ENCODE assay signal across 38 cellular contexts in the genomic region with DNA sequence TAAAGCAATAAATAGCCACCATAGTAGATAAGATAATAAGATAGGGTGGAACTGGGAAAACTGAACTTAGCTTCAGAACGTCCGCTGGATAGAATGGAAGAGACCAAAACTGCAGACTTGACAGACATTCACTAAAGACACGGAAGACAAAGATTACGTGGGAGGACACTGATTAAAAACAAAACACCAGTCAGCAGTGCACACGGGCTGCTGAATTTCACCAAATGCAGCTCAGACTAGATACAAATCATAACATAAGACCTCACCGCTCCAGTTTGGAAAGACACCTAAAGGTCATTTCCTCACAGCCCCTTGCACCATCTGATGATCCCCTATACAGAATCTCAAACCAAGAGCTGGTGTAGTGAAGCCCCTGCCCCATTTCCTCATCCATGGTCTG. TPM values are rescaled to one million over a fixed set of nuclear protein-coding genes. Genes with fewer than 3 reads are reported as not detected.
"Had no signal": no experiment of that assay in that cellular context is flagged by ENCODE, and none has a peak within 500 bp of the region (broad histone marks: within the 10 kb centered on the region; RNA-seq: fewer than 3 reads in every experiment).

No MANE protein-coding gene starts in this region.

- H3K4me3 ChIP-seq: ascending aorta had no signal

- H3K4me3 Mint-ChIP-seq: activated B cell treated with CpG ODN at 0.5 μM for 24 hours; activated CD4-positive, alpha-beta T cell treated with anti-CD3 and anti-CD28 coated beads, Interleukin-2, amount 10 ng/mL, durations not matched to agents 24 days and 14 days; activated CD8-positive, alpha-beta T cell treated with anti-CD3 and anti-CD28 coated beads for 36 hours; activated naive CD4-positive, alpha-beta T cell treated with anti-CD3 and anti-CD28 coated beads, Interleukin-2, amount 10 ng/mL, durations not matched to agents 7 days and 5 days; activated naive CD4-positive, alpha-beta T cell treated with anti-CD3 and anti-CD28 coated beads, Interleukin-2, amount 50 U/mL, for 24 hours; activated naive CD8-positive, alpha-beta T cell; activated naive CD8-positive, alpha-beta T cell treated with anti-CD3 and anti-CD28 coated beads, Interleukin-2, amount 10 ng/mL, durations not matched to agents 7 days and 5 days; activated naive CD8-positive, alpha-beta T cell treated with anti-CD3 and anti-CD28 coated beads, Interleukin-2, amount 50 U/mL, for 24 hours; activated T-cell treated with anti-CD3 and anti-CD28 coated beads, Interleukin-2, amount 50 U/mL, for 4 hours; activated T-cell treated with anti-CD3 and anti-CD28 coated beads, Interleukin-2, amount 50 U/mL, for 72 hours; activated T-helper 1 cell treated with anti-CD3 and anti-CD28 coated beads, Interleukin-12 subunit alpha, Interleukin-12 subunit beta, Interleukin-2, Interleukin-4 antibody, amounts not matched to agents 30 ng/mL and 10 ng/mL and 1 ng/mL, durations not matched to agents 14 hours and 24 hours and 36 hours; brain; T-helper 1 cell treated with Interleukin-12 subunit alpha and Interleukin-12 subunit beta and Interleukin-4 antibody, amounts not matched to agents 30 μg/mL and 1 μg/mL, for 36 hours; T-helper 2 cell treated with Interferon-gamma antibody and Interleukin-4, amounts not matched to agents 5 μg/mL and 100 μg/mL, for 36 hours had no signal

- H3K9me3 Mint-ChIP-seq: activated B cell treated with CpG ODN at 0.5 μM for 24 hours; activated CD4-positive, alpha-beta T cell treated with anti-CD3 and anti-CD28 coated beads, Interleukin-2, amount 10 ng/mL, durations not matched to agents 24 days and 14 days; activated CD8-positive, alpha-beta T cell treated with anti-CD3 and anti-CD28 coated beads for 36 hours; activated naive CD4-positive, alpha-beta T cell treated with anti-CD3 and anti-CD28 coated beads, Interleukin-2, amount 10 ng/mL, durations not matched to agents 7 days and 5 days; activated naive CD4-positive, alpha-beta T cell treated with anti-CD3 and anti-CD28 coated beads, Interleukin-2, amount 50 U/mL, for 24 hours; activated naive CD8-positive, alpha-beta T cell treated with anti-CD3 and anti-CD28 coated beads, Interleukin-2, amount 10 ng/mL, durations not matched to agents 7 days and 5 days; activated naive CD8-positive, alpha-beta T cell treated with anti-CD3 and anti-CD28 coated beads, Interleukin-2, amount 50 U/mL, for 24 hours; activated T-cell treated with anti-CD3 and anti-CD28 coated beads, Interleukin-2, amount 50 U/mL, for 4 hours; activated T-cell treated with anti-CD3 and anti-CD28 coated beads, Interleukin-2, amount 50 U/mL, for 72 hours; activated T-helper 1 cell treated with anti-CD3 and anti-CD28 coated beads, Interleukin-12 subunit alpha, Interleukin-12 subunit beta, Interleukin-2, Interleukin-4 antibody, amounts not matched to agents 30 ng/mL and 10 ng/mL and 1 ng/mL, durations not matched to agents 14 hours and 24 hours and 36 hours; activated T-helper 2 cell treated with anti-CD3 and anti-CD28 coated beads, Interferon-gamma antibody, Interleukin-2, Interleukin-4, amounts not matched to agents 10 μg/mL and 5 μg/mL and 100 μg/mL, durations not matched to agents 14 hours and 24 hours and 36 hours; brain; T-helper 1 cell treated with Interleukin-12 subunit alpha and Interleukin-12 subunit beta and Interleukin-4 antibody, amounts not matched to agents 30 μg/mL and 1 μg/mL, for 36 hours; T-helper 2 cell treated with Interferon-gamma antibody and Interleukin-4, amounts not matched to agents 5 μg/mL and 100 μg/mL, for 36 hours had no signal

- H3K27ac Mint-ChIP-seq: activated B cell treated with CpG ODN at 0.5 μM for 24 hours; activated CD4-positive, alpha-beta T cell treated with anti-CD3 and anti-CD28 coated beads, Interleukin-2, amount 10 ng/mL, durations not matched to agents 24 days and 14 days; activated CD8-positive, alpha-beta T cell treated with anti-CD3 and anti-CD28 coated beads for 36 hours; activated naive CD4-positive, alpha-beta T cell treated with anti-CD3 and anti-CD28 coated beads, Interleukin-2, amount 10 ng/mL, durations not matched to agents 7 days and 5 days; activated naive CD4-positive, alpha-beta T cell treated with anti-CD3 and anti-CD28 coated beads, Interleukin-2, amount 50 U/mL, for 24 hours; activated naive CD8-positive, alpha-beta T cell; activated naive CD8-positive, alpha-beta T cell treated with anti-CD3 and anti-CD28 coated beads, Interleukin-2, amount 10 ng/mL, durations not matched to agents 7 days and 5 days; activated naive CD8-positive, alpha-beta T cell treated with anti-CD3 and anti-CD28 coated beads, Interleukin-2, amount 50 U/mL, for 24 hours; activated T-cell treated with anti-CD3 and anti-CD28 coated beads, Interleukin-2, amount 50 U/mL, for 72 hours; activated T-helper 1 cell treated with anti-CD3 and anti-CD28 coated beads, Interleukin-12 subunit alpha, Interleukin-12 subunit beta, Interleukin-2, Interleukin-4 antibody, amounts not matched to agents 30 ng/mL and 10 ng/mL and 1 ng/mL, durations not matched to agents 14 hours and 24 hours and 36 hours; activated T-helper 2 cell treated with anti-CD3 and anti-CD28 coated beads, Interferon-gamma antibody, Interleukin-2, Interleukin-4, amounts not matched to agents 10 μg/mL and 5 μg/mL and 100 μg/mL, durations not matched to agents 14 hours and 24 hours and 36 hours; brain; T-helper 1 cell treated with Interleukin-12 subunit alpha and Interleukin-12 subunit beta and Interleukin-4 antibody, amounts not matched to agents 30 μg/mL and 1 μg/mL, for 36 hours; T-helper 2 cell treated with Interferon-gamma antibody and Interleukin-4, amounts not matched to agents 5 μg/mL and 100 μg/mL, for 36 hours had no signal

- H3K36me3 ChIP-seq: ascending aorta had no signal

- FAIRE-seq: TTC549 had no signal

- H3K4me1 Mint-ChIP-seq: activated B cell treated with CpG ODN at 0.5 μM for 24 hours; activated CD4-positive, alpha-beta T cell treated with anti-CD3 and anti-CD28 coated beads, Interleukin-2, amount 10 ng/mL, durations not matched to agents 24 days and 14 days; activated naive CD4-positive, alpha-beta T cell treated with anti-CD3 and anti-CD28 coated beads, Interleukin-2, amount 10 ng/mL, durations not matched to agents 7 days and 5 days; activated naive CD4-positive, alpha-beta T cell treated with anti-CD3 and anti-CD28 coated beads, Interleukin-2, amount 50 U/mL, for 24 hours; activated naive CD8-positive, alpha-beta T cell treated with anti-CD3 and anti-CD28 coated beads, Interleukin-2, amount 10 ng/mL, durations not matched to agents 7 days and 5 days; activated naive CD8-positive, alpha-beta T cell treated with anti-CD3 and anti-CD28 coated beads, Interleukin-2, amount 50 U/mL, for 24 hours; brain had no signal

- H3K36me3 Mint-ChIP-seq: activated naive CD4-positive, alpha-beta T cell treated with anti-CD3 and anti-CD28 coated beads, Interleukin-2, amount 10 ng/mL, durations not matched to agents 7 days and 5 days; activated naive CD4-positive, alpha-beta T cell treated with anti-CD3 and anti-CD28 coated beads, Interleukin-2, amount 50 U/mL, for 24 hours; activated naive CD8-positive, alpha-beta T cell; activated naive CD8-positive, alpha-beta T cell treated with anti-CD3 and anti-CD28 coated beads, Interleukin-2, amount 10 ng/mL, durations not matched to agents 7 days and 5 days; brain had no signal

- DNase-seq: activated B cell treated with CpG ODN at 0.5 μM for 24 hours; activated CD4-positive, alpha-beta T cell treated with anti-CD3 and anti-CD28 coated beads for 4 hours; activated CD4-positive, alpha-beta T cell treated with anti-CD3 and anti-CD28 coated beads, Interleukin-2, amount 10 ng/mL, durations not matched to agents 24 days and 14 days; activated CD4-positive, alpha-beta T cell treated with anti-CD3 and anti-CD28 coated beads, Interleukin-2, amount 50 U/mL, for 1 hour; activated CD4-positive, alpha-beta T cell treated with anti-CD3 and anti-CD28 coated beads, Interleukin-2, amount 50 U/mL, for 4 hours; activated CD4-positive, CD25-positive, alpha-beta regulatory T cell treated with anti-CD3 and anti-CD28 coated beads, Interleukin-2, amount 50 U/mL, for 72 hours; activated CD8-positive, alpha-beta memory T cell treated with anti-CD3 and anti-CD28 coated beads, Interleukin-2, amount 50 U/mL, for 4 hours; activated CD8-positive, alpha-beta T cell treated with anti-CD3 and anti-CD28 coated beads for 36 hours; activated effector memory CD4-positive, alpha-beta T cell treated with Interleukin-2 at 50 U/mL for 16 hours; activated gamma-delta T cell; activated naive CD4-positive, alpha-beta T cell treated with anti-CD3 and anti-CD28 coated beads, Interleukin-2, amount 10 ng/mL, durations not matched to agents 7 days and 5 days; activated naive CD4-positive, alpha-beta T cell treated with Interleukin-2 at 50 U/mL for 16 hours; activated naive CD8-positive, alpha-beta T cell treated with anti-CD3 and anti-CD28 coated beads, Interleukin-2, amount 10 ng/mL, durations not matched to agents 7 days and 5 days; activated naive CD8-positive, alpha-beta T cell treated with anti-CD3 and anti-CD28 coated beads, Interleukin-2, amount 50 U/mL, for 24 hours; activated T-cell treated with anti-CD3 and anti-CD28 coated beads for 4 hours; activated T-cell treated with anti-CD3 and anti-CD28 coated beads, Interleukin-2, amount 50 U/mL, for 1 hour; activated T-cell treated with anti-CD3 and anti-CD28 coated beads, Interleukin-2, amount 50 U/mL, for 4 hours; activated T-cell treated with anti-CD3 and anti-CD28 coated beads, Interleukin-2, amount 50 U/mL, for 72 hours; amygdala; anterior cingulate cortex; central memory CD4-positive, alpha-beta T cell; cerebellar nuclear complex; SW 1271; T-helper 1 cell; T-helper 2 cell; T-helper 9 cell had no signal

- H3K27me3 ChIP-seq: ascending aorta had no signal

RNA-seq across cellular contexts. Expression of gene OR2Y1, which starts 2.9 kb away (rescaled TPM):
- total RNA-seq: activated B cell treated with CpG ODN at 0.5 μM for 24 hours; activated CD4-positive, alpha-beta T cell treated with anti-CD3 and anti-CD28 coated beads, Interleukin-2, amount 10 ng/mL, durations not matched to agents 24 days and 14 days; activated CD8-positive, alpha-beta memory T cell treated with anti-CD3 and anti-CD28 coated beads for 36 hours; activated CD8-positive, alpha-beta T cell treated with anti-CD3 and anti-CD28 coated beads for 36 hours; activated naive CD8-positive, alpha-beta T cell treated with anti-CD3 and anti-CD28 coated beads, Interleukin-2, amount 10 ng/mL, durations not matched to agents 7 days and 5 days; activated T-cell treated with anti-CD3 and anti-CD28 coated beads, Interleukin-2, amount 50 U/mL, for 4 hours; activated T-cell treated with anti-CD3 and anti-CD28 coated beads, Interleukin-2, amount 50 U/mL, for 72 hours; activated T-helper 1 cell treated with anti-CD3 and anti-CD28 coated beads, Interleukin-12 subunit alpha, Interleukin-12 subunit beta, Interleukin-2, Interleukin-4 antibody, amounts not matched to agents 30 ng/mL and 10 ng/mL and 1 ng/mL, durations not matched to agents 14 hours and 24 hours and 36 hours; activated T-helper 2 cell treated with anti-CD3 and anti-CD28 coated beads, Interferon-gamma antibody, Interleukin-2, Interleukin-4, amounts not matched to agents 10 μg/mL and 5 μg/mL and 100 μg/mL, durations not matched to agents 14 hours and 24 hours and 36 hours; ascending aorta; cardiac septum; chondrocyte had no signal
